ENCODE assay signal across 7 cellular contexts in the genomic region with DNA sequence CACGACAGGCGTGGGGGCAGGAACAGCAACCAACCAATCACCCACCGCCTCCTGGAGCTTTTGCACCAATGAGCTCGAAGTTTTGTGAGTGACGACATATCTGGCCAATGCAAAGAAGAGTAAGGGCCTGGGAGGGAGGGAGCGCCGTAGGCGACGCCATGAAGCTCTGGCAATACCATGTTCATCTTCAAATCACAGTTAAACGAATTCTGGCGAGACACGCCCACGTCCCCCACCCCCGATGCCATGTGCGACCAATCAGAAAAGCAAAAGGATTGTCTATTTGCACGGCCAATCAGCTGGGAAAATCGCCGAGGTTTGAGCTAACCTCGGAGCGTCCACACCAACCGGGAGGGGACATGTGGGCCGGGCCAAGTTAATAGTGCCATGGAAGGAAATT. TPM values are rescaled to one million over a fixed set of nuclear protein-coding genes. Genes with fewer than 3 reads are reported as not detected.
DNase-seq lines count a peak whose midpoint lies in the region; ATAC-seq and FAIRE-seq lines count a peak whose summit lies in the region.
"Not testable (repeated sequence)": the region's sequence is repeated elsewhere in the genome, so short reads cannot be mapped to it uniquely, and the experiment has no call there.

Gene ARL17B (minus strand): TSS at position 12 of the 400 bp plus-strand sequence. CDS start 3,369 bp downstream, outside the sequence.

- peak; percentile 97 for FAIRE-seq in RCC 7860 (lab: Jason Lieb, UNC)

- H3K4me3 ChIP-seq in effector memory CD4-positive, alpha-beta T cell (ENCODE audit: insufficient read depth, low read depth, low read length, poor library complexity, severe bottlenecking): not testable (repeated sequence)

- H3K36me3 ChIP-seq in effector memory CD4-positive, alpha-beta T cell (ENCODE audit: control insufficient read depth, insufficient read depth, low read length): not testable (repeated sequence)

- not testable (repeated sequence) for DNase-seq in RCC 7860 (ENCODE audit: low spot score)
- DNase-seq in activated T-cell treated with anti-CD3 and anti-CD28 coated beads for 24 hours (ENCODE audit: low read depth) (peak; percentile 95), mucosa of gallbladder (ENCODE audit: low spot score) (peak; percentile 97)
- peak; percentile 72 to 85 (median 85) for DNase-seq in effector memory CD4-positive, alpha-beta T cell
- peak; percentile 42 to 69 (median 60) for DNase-seq in stimulated activated CD4-positive, alpha-beta T cell treated with anti-CD3 and anti-CD28 coated beads, TNF-alpha, amount 100 ng/mL, for 1 hour (ENCODE audit: low read depth in 3 of 3, low spot score in 1 of 3)

- H3K9me3 ChIP-seq in effector memory CD4-positive, alpha-beta T cell (ENCODE audit: control insufficient read depth, low read length): not testable (repeated sequence)

- ATAC-seq in GM19372 (IDR thresholded peaks at IDR 0.05; ENCODE audit: low read depth, unreplicated experiment) (peak; percentile 98), HG02943 (IDR thresholded peaks at IDR 0.05; ENCODE audit: low read depth, unreplicated experiment) (peak; percentile 91)

- not testable (repeated sequence) for H3K27ac ChIP-seq in effector memory CD4-positive, alpha-beta T cell (ENCODE audit: insufficient read depth, low read length, poor library complexity, severe bottlenecking)

- not testable (repeated sequence) for H3K4me1 ChIP-seq in effector memory CD4-positive, alpha-beta T cell (ENCODE audit: control insufficient read depth, insufficient read depth, low read length, poor library complexity, severe bottlenecking)

- H3K27me3 ChIP-seq in effector memory CD4-positive, alpha-beta T cell (replicated peaks; ENCODE audit: control insufficient read depth, insufficient read depth, low read length, poor library complexity, severe bottlenecking): not testable (repeated sequence)

RNA-seq across cellular contexts. Expression of gene ARL17B, which starts in this region (rescaled TPM):
- total RNA-seq in mucosa of gallbladder: 20.9 TPM
